ENCODE assay signal across 27 cellular contexts in genomic region chr6:34082348-34082747, GRCh38.
"Had no signal": no experiment of that assay in that cellular context is flagged by ENCODE, and none has a peak within 500 bp of the region (broad histone marks: within the 10 kb centered on the region; RNA-seq: fewer than 3 reads in every experiment).

No MANE protein-coding gene starts in this region.

- H3K27me3 Mint-ChIP-seq: type B pancreatic cell had no signal

- H3K4me1 ChIP-seq: esophagus muscularis mucosa, foreskin keratinocyte, gastroesophageal sphincter, heart right ventricle, left lung, spleen, testis, tibial artery had no signal

- H3K4me3 Mint-ChIP-seq: mesothelial cell of epicardium; naive B cell; natural killer cell treated with Interleukin-12 subunit alpha and Interleukin-12 subunit beta and Interleukin-15 and Interleukin-18, amount 100 ng/mL, for 72 hours; type B pancreatic cell had no signal

- H3K27ac ChIP-seq: esophagus muscularis mucosa, foreskin keratinocyte, gastroesophageal sphincter, heart right ventricle, left lung, ovary, psoas muscle, skin epidermis, spleen, testis, tibial artery had no signal

- H3K4me1 Mint-ChIP-seq: naive B cell had no signal

- H3K36me3 ChIP-seq: esophagus muscularis mucosa, gastroesophageal sphincter, heart right ventricle, left lung, ovary, spleen, tibial artery had no signal

- H3K27ac Mint-ChIP-seq: mesothelial cell of epicardium; naive B cell; natural killer cell treated with Interleukin-12 subunit alpha and Interleukin-12 subunit beta and Interleukin-15 and Interleukin-18, amount 100 ng/mL, for 72 hours; type B pancreatic cell had no signal

- H3K36me3 Mint-ChIP-seq: mesothelial cell of epicardium; naive B cell; natural killer cell treated with Interleukin-12 subunit alpha and Interleukin-12 subunit beta and Interleukin-15 and Interleukin-18, amount 100 ng/mL, for 72 hours; type B pancreatic cell had no signal

- H3K9me3 ChIP-seq: esophagus muscularis mucosa, gastroesophageal sphincter, heart right ventricle, left lung, mucosa of descending colon, ovary, psoas muscle, spleen, testis, tibial artery had no signal

- DNase-seq: cerebellar nuclear complex; effector CD8-positive, alpha-beta T cell; foreskin keratinocyte; glutamatergic neuron; heart right ventricle; hippocampal formation; left cardiac atrium; left lung; mesenchymal stem cell; mucosa of descending colon; naive B cell; occipital lobe; ovary; posterior cingulate gyrus; psoas muscle; right cardiac atrium; spleen; stimulated activated naive CD4-positive, alpha-beta T cell; substantia nigra; testis; tibial artery had no signal

- H3K27me3 ChIP-seq: foreskin keratinocyte, ovary, testis had no signal

- ATAC-seq: foreskin keratinocyte; gastroesophageal sphincter; left cardiac atrium; left lung; mucosa of descending colon; natural killer cell treated with Interleukin-12 subunit alpha and Interleukin-12 subunit beta and Interleukin-15 and Interleukin-18, amount 100 ng/mL, for 72 hours had no signal

- H3K9me3 Mint-ChIP-seq: mesothelial cell of epicardium; naive B cell; natural killer cell treated with Interleukin-12 subunit alpha and Interleukin-12 subunit beta and Interleukin-15 and Interleukin-18, amount 100 ng/mL, for 72 hours; type B pancreatic cell had no signal

- H3K4me3 ChIP-seq: esophagus muscularis mucosa, gastroesophageal sphincter, heart right ventricle, left lung, mucosa of descending colon, ovary, psoas muscle, skin epidermis, spleen, testis, tibial artery had no signal
